In the genomic region with DNA sequence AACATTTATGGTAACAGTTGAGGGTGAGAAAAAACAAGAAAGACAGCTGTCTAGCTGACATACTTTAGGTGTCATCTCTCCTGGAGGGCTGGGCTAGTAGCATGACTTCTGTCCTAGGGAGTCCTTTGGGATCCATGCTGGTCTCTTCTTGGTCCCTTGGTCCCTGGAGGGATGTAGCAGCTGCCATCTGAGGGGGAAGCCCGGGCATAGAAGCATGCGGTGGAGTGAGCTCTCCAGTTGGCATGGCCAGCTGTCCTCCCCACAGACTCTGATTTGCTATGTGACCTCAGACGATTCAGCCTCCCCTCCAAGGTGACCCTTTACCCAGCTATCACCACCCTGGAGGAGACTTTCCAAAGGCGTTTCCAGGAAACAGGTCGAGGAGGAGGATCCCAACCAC, we compare ENCODE assay signal across 20 cellular contexts. TPM values are rescaled to one million over a fixed set of nuclear protein-coding genes. Genes with fewer than 3 reads are reported as not detected.
"Had no signal": no experiment of that assay in that cellular context is flagged by ENCODE, and none has a peak within 500 bp of the region (broad histone marks: within the 10 kb centered on the region; RNA-seq: fewer than 3 reads in every experiment).

No MANE protein-coding gene starts in this region.

- DNase-seq: MM.1S, NCI-H1092 treated with DMSO at 0.1 percent for 48 hours, NCI-H1436, NCI-H187 treated with DMSO at 0.1 percent for 48 hours, NCI-H2029 treated with DMSO at 0.1 percent for 48 hours, NCI-H2107, NCI-H345, NCI-H446 treated with DMSO at 0.1 percent for 48 hours, NCI-H510A treated with DMSO at 0.1 percent for 48 hours, NCI-H69, NCI-H774, RPMI8226, SHP77, SK-N-SH, SW 1271, T-cell had no signal

- H3K9ac ChIP-seq: KMS-11, SK-N-SH had no signal

- H3K4me2 ChIP-seq: KMS-11, SK-N-SH had no signal

- H3K9me2 ChIP-seq: SK-N-SH had no signal

- H3K9me3 ChIP-seq: SK-N-SH had no signal

- ATAC-seq: K562, T-cell had no signal

- H3K27ac ChIP-seq: HL-60, KMS-11 had no signal

- H3K4me3 ChIP-seq: K562 had no signal

RNA-seq across cellular contexts. Expression of gene POU2F3, which starts 28.7 kb away (rescaled TPM):
- total RNA-seq: K562, SK-MEL-5, T-cell had no signal
